Comparison of ENCODE assay signal across 21 cellular contexts in genomic region chr1:185207178-185207577, GRCh38.
"Had no signal": no experiment of that assay in that cellular context is flagged by ENCODE, and none has a peak within 500 bp of the region (broad histone marks: within the 10 kb centered on the region; RNA-seq: fewer than 3 reads in every experiment).

No MANE protein-coding gene starts in this region.

- H3K4me3 Mint-ChIP-seq: activated CD4-positive, alpha-beta memory T cell treated with anti-CD3 and anti-CD28 coated beads, Interleukin-2, amount 10 ng/mL, durations not matched to agents 7 days and 5 days; activated naive CD4-positive, alpha-beta T cell treated with anti-CD3 and anti-CD28 coated beads for 36 hours; activated naive CD8-positive, alpha-beta T cell treated with anti-CD3 and anti-CD28 coated beads, Interleukin-2, amount 10 ng/mL, durations not matched to agents 7 days and 5 days; activated T-cell treated with anti-CD3 and anti-CD28 coated beads, Interleukin-2, amount 50 U/mL, for 72 hours; mesothelial cell of epicardium; naive thymus-derived CD8-positive, alpha-beta T cell; stimulated activated naive B cell treated with anti-CD40 and anti-IgM and Interleukin-4, amounts not matched to agents 10 μg/mL and 1 μg/mL and 100 μg/mL, for 72 hours had no signal

- H3K4me3 ChIP-seq: left lung, lung, transverse colon had no signal

- H3K27me3 ChIP-seq: left lung, transverse colon had no signal

- DNase-seq: activated CD4-positive, alpha-beta memory T cell treated with anti-CD3 and anti-CD28 coated beads, Interleukin-2, amount 10 ng/mL, durations not matched to agents 7 days and 5 days; activated CD4-positive, alpha-beta T cell treated with anti-CD3 and anti-CD28 coated beads for 48 hours; activated CD4-positive, CD25-positive, alpha-beta regulatory T cell; activated effector memory CD4-positive, alpha-beta T cell treated with Interleukin-2 at 50 U/mL for 16 hours; activated naive CD4-positive, alpha-beta T cell treated with anti-CD3 and anti-CD28 coated beads for 36 hours; activated naive CD8-positive, alpha-beta T cell treated with anti-CD3 and anti-CD28 coated beads, Interleukin-2, amount 10 ng/mL, durations not matched to agents 7 days and 5 days; activated T-cell treated with anti-CD3 and anti-CD28 coated beads, Interleukin-2, amount 50 U/mL, for 72 hours; amniotic stem cell; left lung; naive thymus-derived CD8-positive, alpha-beta T cell; retina; stimulated activated CD4-positive, alpha-beta T cell treated with anti-CD3 and anti-CD28 coated beads, Interleukin-2, amount 100 ng/mL, for 48 hours; stimulated activated CD8-positive, alpha-beta memory T cell treated with anti-CD3 and anti-CD28 coated beads, Interleukin-4, amount 100 ng/mL, for 48 hours; stimulated activated naive B cell treated with anti-CD40 and anti-IgM and Interleukin-4, amounts not matched to agents 10 μg/mL and 1 μg/mL and 100 μg/mL, for 72 hours; T1000; transverse colon had no signal

- H3K4me1 ChIP-seq: left lung, transverse colon had no signal

- ATAC-seq: activated T-cell treated with anti-CD3 and anti-CD28 coated beads, Interleukin-2, amount 50 U/mL, for 72 hours; left lung; naive thymus-derived CD8-positive, alpha-beta T cell; stimulated activated naive B cell treated with anti-CD40 and anti-IgM and Interleukin-4, amounts not matched to agents 10 μg/mL and 1 μg/mL and 100 μg/mL, for 72 hours had no signal

- H3K9me3 ChIP-seq: transverse colon had no signal

- H3K27me3 Mint-ChIP-seq: activated CD4-positive, alpha-beta memory T cell treated with anti-CD3 and anti-CD28 coated beads, Interleukin-2, amount 10 ng/mL, durations not matched to agents 7 days and 5 days; activated naive CD8-positive, alpha-beta T cell treated with anti-CD3 and anti-CD28 coated beads, Interleukin-2, amount 10 ng/mL, durations not matched to agents 7 days and 5 days; naive thymus-derived CD8-positive, alpha-beta T cell; progenitor cell of endocrine pancreas; stimulated activated naive B cell treated with anti-CD40 and anti-IgM and Interleukin-4, amounts not matched to agents 10 μg/mL and 1 μg/mL and 100 μg/mL, for 72 hours had no signal

- H3K27ac ChIP-seq: left lung, transverse colon had no signal

- H3K27ac Mint-ChIP-seq: activated CD4-positive, alpha-beta memory T cell treated with anti-CD3 and anti-CD28 coated beads, Interleukin-2, amount 10 ng/mL, durations not matched to agents 7 days and 5 days; activated naive CD4-positive, alpha-beta T cell treated with anti-CD3 and anti-CD28 coated beads for 36 hours; activated naive CD8-positive, alpha-beta T cell treated with anti-CD3 and anti-CD28 coated beads, Interleukin-2, amount 10 ng/mL, durations not matched to agents 7 days and 5 days; activated T-cell treated with anti-CD3 and anti-CD28 coated beads, Interleukin-2, amount 50 U/mL, for 72 hours; mesothelial cell of epicardium; progenitor cell of endocrine pancreas; stimulated activated naive B cell treated with anti-CD40 and anti-IgM and Interleukin-4, amounts not matched to agents 10 μg/mL and 1 μg/mL and 100 μg/mL, for 72 hours had no signal

- H3K4me1 Mint-ChIP-seq: activated CD4-positive, alpha-beta memory T cell treated with anti-CD3 and anti-CD28 coated beads, Interleukin-2, amount 10 ng/mL, durations not matched to agents 7 days and 5 days; activated naive CD8-positive, alpha-beta T cell treated with anti-CD3 and anti-CD28 coated beads, Interleukin-2, amount 10 ng/mL, durations not matched to agents 7 days and 5 days; mesothelial cell of epicardium; stimulated activated naive B cell treated with anti-CD40 and anti-IgM and Interleukin-4, amounts not matched to agents 10 μg/mL and 1 μg/mL and 100 μg/mL, for 72 hours had no signal

- FAIRE-seq: bronchial epithelial cell, urothelium cell line had no signal
